In the genomic region with DNA sequence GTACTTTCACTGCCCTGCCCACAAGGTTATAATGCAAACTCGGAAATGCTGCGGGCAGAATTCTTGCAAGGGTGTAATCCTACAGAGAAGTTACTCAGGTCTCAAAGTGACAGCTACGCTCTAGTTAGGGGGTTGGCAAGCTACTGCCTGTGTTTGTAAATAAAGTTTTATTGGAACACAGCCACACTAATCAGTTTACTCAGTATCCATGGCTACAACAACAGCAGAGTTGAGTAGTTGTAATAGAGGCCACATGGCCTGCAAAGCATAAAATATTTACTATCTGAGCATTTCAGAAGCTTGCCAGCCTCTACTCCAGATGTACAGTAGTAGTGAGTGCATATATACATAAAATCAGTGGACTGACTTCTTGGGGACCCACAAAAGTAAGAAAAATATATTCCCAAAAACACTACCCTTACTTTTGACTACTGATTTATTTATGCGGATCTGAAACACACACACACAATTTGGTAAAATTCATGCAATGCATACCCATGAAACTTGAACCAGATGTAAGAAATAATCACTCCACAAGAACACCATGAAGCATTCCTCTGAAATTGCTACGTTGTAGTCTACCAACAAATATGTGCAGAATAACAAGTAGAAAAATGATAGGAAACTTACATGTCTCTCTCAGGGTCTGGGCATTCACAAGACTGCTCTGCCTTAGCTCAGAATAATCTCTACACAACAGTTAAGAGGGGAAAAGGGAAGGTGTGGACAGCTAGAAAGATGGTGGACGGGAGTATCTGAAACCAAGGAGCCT, we compare ENCODE assay signal across 15 cellular contexts. TPM values are rescaled to one million over a fixed set of nuclear protein-coding genes. Genes with fewer than 3 reads are reported as not detected.
A peak's percentile ranks its signal among the peaks of the same experiment; 100 is the strongest.
DNase-seq lines count a peak whose midpoint lies in the region; ATAC-seq and TF ChIP-seq lines count a peak whose summit lies in the region.
"Had no signal": no experiment of that assay in that cellular context is flagged by ENCODE, and none has a peak within 500 bp of the region (broad histone marks: within the 10 kb centered on the region; RNA-seq: fewer than 3 reads in every experiment).

No MANE protein-coding gene starts in this region.

- intact Hi-C loops in mucosa of descending colon (cut with DNase I, micrococcal nuclease): no loop called here

- no peaks in the 10 kb centered on the region for H3K4me1 ChIP-seq in mucosa of descending colon (ENCODE audit: low read depth)
- H3K4me1 ChIP-seq in CD8-positive, alpha-beta memory T cell (ENCODE audit: insufficient read depth, low read length): no peaks in the 10 kb centered on the region

- no peak for TF ChIP-seq CTCF in epithelial cell of esophagus (IDR thresholded peaks at IDR 0.05; ENCODE audit: insufficient read depth, low read depth, low read length, missing control alignments)
- no peak for TF ChIP-seq CTCF in mucosa of descending colon (IDR thresholded peaks at IDR 0.05)

- H3K9me3 Mint-ChIP-seq in CD8-positive, alpha-beta memory T cell: peaks cover 0 to 6% (median 0%) of the 10 kb centered on the region in 5 donors

- CTCF ChIA-PET in CD8-positive, alpha-beta memory T cell (lab: Charles Lee): interaction anchor here (0.6 kb wide), 1 partner anchor 46 kb away, joined by 3 read pairs; no protein-coding TSS in a partner anchor

- DNase-seq in DMS53 (lab: John Stamatoyannopoulos, UW): peak; percentile 20
- DNase-seq in DMS53 treated with DMSO at 0.1 percent for 48 hours (lab: John Stamatoyannopoulos, UW; ENCODE audit: unreplicated experiment): no peak
- peak; percentile 73 for DNase-seq in NCI-H2029 (lab: John Stamatoyannopoulos, UW)
- peak; percentile 55 for DNase-seq in epithelial cell of esophagus (ENCODE audit: low read depth)
- no peak for DNase-seq in mucosa of descending colon
- no peak for DNase-seq in CD8-positive, alpha-beta memory T cell
- no peak for DNase-seq in SHP77 (lab: John Stamatoyannopoulos, UW)
- DNase-seq: effector CD8-positive, alpha-beta T cell; NCI-H187; ovary had no signal

- ATAC-seq in mucosa of descending colon (peak; percentile 54), HG02610 (IDR thresholded peaks at IDR 0.05; ENCODE audit: unreplicated experiment) (no peak)
- ATAC-seq: stimulated activated memory B cell treated with anti-CD40 and anti-IgM and Interleukin-4, amounts not matched to agents 10 μg/mL and 1 μg/mL and 100 μg/mL, for 72 hours had no signal

- H3K27ac Mint-ChIP-seq in CD8-positive, alpha-beta memory T cell: no peak overlapping the region
- H3K27ac Mint-ChIP-seq: stimulated activated memory B cell treated with anti-CD40 and anti-IgM and Interleukin-4, amounts not matched to agents 10 μg/mL and 1 μg/mL and 100 μg/mL, for 72 hours had no signal

- H3K27ac ChIP-seq in CD8-positive, alpha-beta memory T cell (ENCODE audit: low read depth, low read length): no peak overlapping the region
- H3K27ac ChIP-seq: HL-60, ovary had no signal

- peaks cover 6 to 17% (median 10%) of the 10 kb centered on the region in 3 donors for H3K36me3 Mint-ChIP-seq in CD8-positive, alpha-beta memory T cell

- POLR2A ChIA-PET in CD8-positive, alpha-beta memory T cell (lab: Charles Lee): no interaction called here

- H3K4me1 Mint-ChIP-seq in CD8-positive, alpha-beta memory T cell: peaks cover 21 to 50% (median 47%) of the 10 kb centered on the region in 3 donors

- H3K9me3 ChIP-seq in mucosa of descending colon: no peaks in the 10 kb centered on the region
- peaks cover 5% of the 10 kb centered on the region for H3K9me3 ChIP-seq in CD8-positive, alpha-beta memory T cell (ENCODE audit: low read length)
- H3K9me3 ChIP-seq: ovary had no signal

- no peaks in the 10 kb centered on the region for H3K27me3 ChIP-seq in CD8-positive, alpha-beta memory T cell (ENCODE audit: insufficient read depth, low read length, poor library complexity, severe bottlenecking)
- H3K27me3 ChIP-seq: ovary had no signal

- H3K27me3 Mint-ChIP-seq in CD8-positive, alpha-beta memory T cell: no peaks in the 10 kb centered on the region
- H3K27me3 Mint-ChIP-seq: stimulated activated memory B cell treated with anti-CD40 and anti-IgM and Interleukin-4, amounts not matched to agents 10 μg/mL and 1 μg/mL and 100 μg/mL, for 72 hours had no signal

- no peak overlapping the region for H3K4me3 ChIP-seq in epithelial cell of esophagus (ENCODE audit: low read length)
- H3K4me3 ChIP-seq in mucosa of descending colon: no peak overlapping the region
- H3K4me3 ChIP-seq in CD8-positive, alpha-beta memory T cell (ENCODE audit: low read length): no peak overlapping the region
- H3K4me3 ChIP-seq: HAP-1, ovary had no signal

- H3K4me3 Mint-ChIP-seq in CD8-positive, alpha-beta memory T cell: no peak overlapping the region
- H3K4me3 Mint-ChIP-seq: brain; stimulated activated memory B cell treated with anti-CD40 and anti-IgM and Interleukin-4, amounts not matched to agents 10 μg/mL and 1 μg/mL and 100 μg/mL, for 72 hours had no signal

- H3K36me3 ChIP-seq in mucosa of descending colon (ENCODE audit: low read depth): no peaks in the 10 kb centered on the region
- H3K36me3 ChIP-seq in CD8-positive, alpha-beta memory T cell (ENCODE audit: insufficient read depth, low read length): no peaks in the 10 kb centered on the region
- H3K36me3 ChIP-seq: HAP-1, ovary had no signal

RNA-seq across cellular contexts. Expression of gene SMURF1, which starts 52.9 kb away (rescaled TPM):
- total RNA-seq in mucosa of descending colon: 10 to 100 TPM; 28.4 to 36.0 (median 31.2) TPM
- 10 to 100 TPM; 14.8 to 14.9 TPM for total RNA-seq in CD8-positive, alpha-beta memory T cell
- polyA plus RNA-seq in CD8-positive, alpha-beta memory T cell: 2.2 TPM

Comparison
In these comparisons a context has a peak if more than half of its experiments do, and no peak if none do; other contexts are left out.
1. DNase-seq: peak in DMS53 (single experiment), NCI-H2029 (single experiment) and epithelial cell of esophagus (single experiment); none in DMS53 treated with DMSO at 0.1 percent for 48 hours (single experiment), mucosa of descending colon (0 of 3), CD8-positive, alpha-beta memory T cell (0 of 5) and SHP77 (0 of 2).